13 cellular contexts compared by ENCODE assay signal in the genomic region with DNA sequence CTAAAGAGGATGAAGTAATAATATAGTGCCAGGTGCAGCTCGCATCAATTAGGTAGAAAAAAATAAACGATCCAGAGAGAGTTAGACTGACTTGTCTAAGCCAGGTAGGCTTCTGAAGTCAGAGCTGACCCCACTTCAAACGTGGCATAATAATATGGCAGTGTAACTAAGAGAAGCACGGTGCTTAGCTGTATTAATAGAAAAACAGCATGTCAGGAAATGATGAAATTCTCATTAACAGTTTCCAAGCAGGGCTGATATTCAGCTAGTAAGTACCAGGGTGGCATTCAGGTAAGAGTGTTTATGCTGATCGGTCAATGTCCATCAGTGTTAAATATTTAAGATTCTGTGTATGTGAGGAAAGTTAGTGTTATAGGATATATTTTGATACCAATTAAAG.
"Had no signal": no experiment of that assay in that cellular context is flagged by ENCODE, and none has a peak within 500 bp of the region (broad histone marks: within the 10 kb centered on the region; RNA-seq: fewer than 3 reads in every experiment).

No MANE protein-coding gene starts in this region.

- H3K9me3 ChIP-seq: left lung, mucosa of descending colon, right atrium auricular region, transverse colon had no signal

- H3K4me3 ChIP-seq: left lung, mucosa of descending colon, right atrium auricular region, skin epidermis, transverse colon had no signal

- H3K9me3 Mint-ChIP-seq: effector memory CD8-positive, alpha-beta T cell had no signal

- H3K27me3 Mint-ChIP-seq: activated naive CD4-positive, alpha-beta T cell treated with anti-CD3 and anti-CD28 coated beads, Interleukin-2, amount 10 ng/mL, durations not matched to agents 7 days and 5 days; dendritic cell treated with granulocyte-macrophage colony-stimulating factor and Interleukin-4, amounts not matched to agents 40 ng/mL and 50 ng/mL, for 4 days; effector memory CD8-positive, alpha-beta T cell; naive thymus-derived CD8-positive, alpha-beta T cell had no signal

- DNase-seq: activated naive CD4-positive, alpha-beta T cell treated with anti-CD3 and anti-CD28 coated beads, Interleukin-2, amount 10 ng/mL, durations not matched to agents 7 days and 5 days; anterior cingulate cortex; cerebellar nuclear complex; effector memory CD8-positive, alpha-beta T cell; left lung; mucosa of descending colon; naive thymus-derived CD8-positive, alpha-beta T cell; T1000; transverse colon; WERI-Rb-1 had no signal

- H3K27me3 ChIP-seq: left lung, right atrium auricular region, transverse colon had no signal

- ATAC-seq: effector memory CD8-positive, alpha-beta T cell; left lung; mucosa of descending colon; naive thymus-derived CD8-positive, alpha-beta T cell had no signal

- H3K4me1 ChIP-seq: right atrium auricular region, transverse colon had no signal

- H3K27ac ChIP-seq: left lung, right atrium auricular region, transverse colon, WERI-Rb-1 had no signal

- H3K36me3 ChIP-seq: left lung, right atrium auricular region, transverse colon, WERI-Rb-1 had no signal

- H3K4me3 Mint-ChIP-seq: activated naive CD4-positive, alpha-beta T cell treated with anti-CD3 and anti-CD28 coated beads, Interleukin-2, amount 10 ng/mL, durations not matched to agents 7 days and 5 days; dendritic cell treated with granulocyte-macrophage colony-stimulating factor and Interleukin-4, amounts not matched to agents 40 ng/mL and 50 ng/mL, for 4 days; effector memory CD8-positive, alpha-beta T cell; naive thymus-derived CD8-positive, alpha-beta T cell had no signal

- H3K27ac Mint-ChIP-seq: activated naive CD4-positive, alpha-beta T cell treated with anti-CD3 and anti-CD28 coated beads, Interleukin-2, amount 10 ng/mL, durations not matched to agents 7 days and 5 days; effector memory CD8-positive, alpha-beta T cell; naive thymus-derived CD8-positive, alpha-beta T cell had no signal
